ENCODE assay signal across 23 cellular contexts in the genomic region with DNA sequence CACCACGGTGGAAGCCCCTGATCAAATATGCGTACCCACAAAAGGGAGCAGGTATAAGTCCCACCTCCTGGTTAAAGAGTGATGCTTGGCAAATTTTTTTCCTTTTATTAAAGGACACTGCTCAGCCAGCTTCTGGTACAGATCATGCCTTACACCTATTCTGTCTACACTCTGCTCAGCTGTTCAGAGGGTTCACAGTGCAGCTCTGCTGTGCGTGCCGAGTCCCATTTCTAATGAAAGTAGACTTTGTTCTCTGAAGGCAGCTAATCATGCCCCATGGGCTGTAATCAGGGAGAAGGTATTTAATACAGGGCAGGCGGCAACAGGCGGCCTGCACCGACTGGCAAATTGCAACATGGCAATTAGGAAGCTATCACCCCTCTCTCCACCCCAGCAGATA. TPM values are rescaled to one million over a fixed set of nuclear protein-coding genes. Genes with fewer than 3 reads are reported as not detected.
A peak's percentile ranks its signal among the peaks of the same experiment; 100 is the strongest.
DNase-seq lines count a peak whose midpoint lies in the region; ATAC-seq and TF ChIP-seq lines count a peak whose summit lies in the region.
"Had no signal": no experiment of that assay in that cellular context is flagged by ENCODE, and none has a peak within 500 bp of the region (broad histone marks: within the 10 kb centered on the region; RNA-seq: fewer than 3 reads in every experiment).

No MANE protein-coding gene starts in this region.

- no peak for TF ChIP-seq POLR2A in esophagus squamous epithelium (IDR thresholded peaks at IDR 0.05)

- peaks cover 0 to 38% (median 3%) of the 10 kb centered on the region in 3 donors for H3K36me3 Mint-ChIP-seq in CD8-positive, alpha-beta memory T cell
- peaks cover 0 to 9% (median 0%) of the 10 kb centered on the region in 5 donors for H3K36me3 Mint-ChIP-seq in naive thymus-derived CD4-positive, alpha-beta T cell
- H3K36me3 Mint-ChIP-seq: naive B cell had no signal

- no peak for TF ChIP-seq CTCF in esophagus squamous epithelium (IDR thresholded peaks at IDR 0.05)

- H3K9me3 ChIP-seq in CD8-positive, alpha-beta memory T cell (ENCODE audit: low read length) = no peaks in the 10 kb centered on the region
- H3K9me3 ChIP-seq in esophagus squamous epithelium = no peaks in the 10 kb centered on the region
- H3K9me3 ChIP-seq in naive thymus-derived CD4-positive, alpha-beta T cell (ENCODE audit: control insufficient read depth in 2 of 3, low read length in 3 of 3) = no peaks in the 10 kb centered on the region
- H3K9me3 ChIP-seq: gastroesophageal sphincter, lower lobe of right lung had no signal

- H3K27me3 Mint-ChIP-seq in CD8-positive, alpha-beta memory T cell = no peaks in the 10 kb centered on the region
- H3K27me3 Mint-ChIP-seq in naive thymus-derived CD4-positive, alpha-beta T cell = no peaks in the 10 kb centered on the region
- H3K27me3 Mint-ChIP-seq: naive B cell had no signal

- H3K4me3 Mint-ChIP-seq in CD8-positive, alpha-beta memory T cell = peak overlapping the region in 3 of 7 donors; percentile 20 to 63 (median 42)
- H3K4me3 Mint-ChIP-seq in naive thymus-derived CD4-positive, alpha-beta T cell = peak overlapping the region in 5 of 10 donors; percentile 17 to 47 (median 22)
- H3K4me3 Mint-ChIP-seq: activated naive CD4-positive, alpha-beta T cell treated with anti-CD3 and anti-CD28 coated beads for 36 hours; naive B cell had no signal

- peaks cover 22% of the 10 kb centered on the region for H3K4me1 ChIP-seq in CD8-positive, alpha-beta memory T cell (ENCODE audit: insufficient read depth, low read length)
- peaks cover 5 to 47% (median 18%) of the 10 kb centered on the region in 3 donors for H3K4me1 ChIP-seq in esophagus squamous epithelium
- peaks cover 12 to 15% of the 10 kb centered on the region in 2 donors for H3K4me1 ChIP-seq in naive thymus-derived CD4-positive, alpha-beta T cell (ENCODE audit: control insufficient read depth in 2 of 2, insufficient read depth in 2 of 2, low read length in 2 of 2)

- no peak for ATAC-seq in naive thymus-derived CD4-positive, alpha-beta T cell
- no peak for ATAC-seq in HG02973 (IDR thresholded peaks at IDR 0.05; ENCODE audit: unreplicated experiment)
- ATAC-seq in GM21619 (IDR thresholded peaks at IDR 0.05; ENCODE audit: unreplicated experiment) = no peak
- ATAC-seq: gastroesophageal sphincter, lower lobe of right lung had no signal

- H3K4me3 ChIP-seq in CD8-positive, alpha-beta memory T cell (ENCODE audit: low read length) = no peak overlapping the region
- H3K4me3 ChIP-seq in esophagus squamous epithelium = no peak overlapping the region
- H3K4me3 ChIP-seq in naive thymus-derived CD4-positive, alpha-beta T cell (ENCODE audit: low read length) = no peak overlapping the region
- H3K4me3 ChIP-seq: coronary artery, gastroesophageal sphincter, lower lobe of right lung had no signal

- CTCF ChIA-PET in CD8-positive, alpha-beta memory T cell (lab: Charles Lee) = interaction anchor here (2.9 to 10.1 kb wide), 2 partner anchors 11 to 39 kb away, joined by 13 to 93 read pairs; a partner anchor contains a TSS
- CTCF ChIA-PET in naive thymus-derived CD4-positive, alpha-beta T cell (lab: Charles Lee) = interaction anchor here (1.2 to 1.7 kb wide), 2 partner anchors 14 to 29 kb away, joined by 3 to 4 read pairs; no protein-coding TSS in a partner anchor

- intact Hi-C loops in esophagus squamous epithelium (cut with DNase I) = no loop called here
- intact Hi-C loops in naive thymus-derived CD4-positive, alpha-beta T cell (cut with micrococcal nuclease) = no loop called here

- peak overlapping the region in 7 of 8 donors; percentile 23 to 88 (median 81) for H3K27ac Mint-ChIP-seq in CD8-positive, alpha-beta memory T cell
- peak overlapping the region in 7 of 9 donors; percentile 21 to 89 (median 45) for H3K27ac Mint-ChIP-seq in naive thymus-derived CD4-positive, alpha-beta T cell
- H3K27ac Mint-ChIP-seq: activated naive CD4-positive, alpha-beta T cell treated with anti-CD3 and anti-CD28 coated beads for 36 hours had no signal

- H3K36me3 ChIP-seq in CD8-positive, alpha-beta memory T cell (ENCODE audit: insufficient read depth, low read length) = peaks cover 6% of the 10 kb centered on the region
- H3K36me3 ChIP-seq in esophagus squamous epithelium = peaks cover 2 to 26% (median 7%) of the 10 kb centered on the region in 3 donors
- H3K36me3 ChIP-seq in naive thymus-derived CD4-positive, alpha-beta T cell (ENCODE audit: control insufficient read depth in 2 of 3, insufficient read depth in 3 of 3, low read length in 3 of 3) = peaks cover 0 to 34% (median 0%) of the 10 kb centered on the region in 3 experiments

- POLR2A ChIA-PET in CD8-positive, alpha-beta memory T cell (lab: Charles Lee) = interaction anchor here (0.8 to 1.9 kb wide), 2 partner anchors 16 kb away, joined by 6 to 14 read pairs; a partner anchor contains a TSS
- POLR2A ChIA-PET in naive thymus-derived CD4-positive, alpha-beta T cell (lab: Charles Lee) = interaction anchor here (0.8 to 1.5 kb wide), 2 partner anchors 17 to 66 kb away, joined by 3 read pairs; a partner anchor contains a TSS

- no peaks in the 10 kb centered on the region for H3K9me3 Mint-ChIP-seq in CD8-positive, alpha-beta memory T cell
- H3K9me3 Mint-ChIP-seq in naive thymus-derived CD4-positive, alpha-beta T cell = no peaks in the 10 kb centered on the region
- H3K9me3 Mint-ChIP-seq: activated naive CD4-positive, alpha-beta T cell treated with anti-CD3 and anti-CD28 coated beads for 36 hours; naive B cell had no signal

- 39 to 63% methylated on average over 6 of the region's 7 CpGs for WGBS in esophagus squamous epithelium, 2 donors

- H3K4me1 Mint-ChIP-seq in CD8-positive, alpha-beta memory T cell = peaks cover 26 to 52% (median 34%) of the 10 kb centered on the region in 3 donors
- peaks cover 15 to 46% (median 35%) of the 10 kb centered on the region in 7 donors for H3K4me1 Mint-ChIP-seq in naive thymus-derived CD4-positive, alpha-beta T cell

- H3K27ac ChIP-seq in CD8-positive, alpha-beta memory T cell (ENCODE audit: low read depth, low read length) = no peak overlapping the region
- H3K27ac ChIP-seq in esophagus squamous epithelium = peak overlapping the region in 3 of 4 donors; percentile 1 to 69 (median 28)
- peak overlapping the region; percentile 3 for H3K27ac ChIP-seq in naive thymus-derived CD4-positive, alpha-beta T cell (ENCODE audit: low read depth, low read length)
- H3K27ac ChIP-seq: coronary artery, gastroesophageal sphincter, lower lobe of right lung had no signal

- DNase-seq in CD8-positive, alpha-beta memory T cell = no peak
- DNase-seq in SK-MEL-5 (ENCODE audit: low read depth, low spot score) (peak; percentile 34), esophagus squamous epithelium (lab: John Stamatoyannopoulos, UW) (no peak), AG08396 (ENCODE audit: low spot score) (no peak)
- no peak for DNase-seq in naive thymus-derived CD4-positive, alpha-beta T cell
- DNase-seq: activated naive CD4-positive, alpha-beta T cell treated with anti-CD3 and anti-CD28 coated beads for 36 hours; AML-193; Kasumi-1; lower lobe of right lung; naive B cell; NCI-H1092 treated with DMSO at 0.1 percent for 48 hours; NCI-H2107; NCI-H524; SHP77; stimulated activated CD4-positive, alpha-beta T cell treated with anti-CD3 and anti-CD28 coated beads, Interleukin-4, amount 100 ng/mL, for 24 hours; T1000 had no signal

- H3K27me3 ChIP-seq in CD8-positive, alpha-beta memory T cell (ENCODE audit: insufficient read depth, low read length, poor library complexity, severe bottlenecking) = no peaks in the 10 kb centered on the region
- H3K27me3 ChIP-seq in esophagus squamous epithelium = peaks cover 0 to 33% (median 0%) of the 10 kb centered on the region in 4 donors
- no peaks in the 10 kb centered on the region for H3K27me3 ChIP-seq in naive thymus-derived CD4-positive, alpha-beta T cell (ENCODE audit: control insufficient read depth in 2 of 2, insufficient read depth in 2 of 2, low read length in 2 of 2)
- H3K27me3 ChIP-seq: gastroesophageal sphincter had no signal

- in situ Hi-C loops in SK-MEL-5 (cut with HindIII; ENCODE audit: low pct_unique_long_range_greater_than_20kb, low sequenced_read_pairs) = no loop called here

RNA-seq across cellular contexts. Expression of a gene that starts 16.3 kb away (rescaled TPM):
- under 1 TPM; 0.11 to 0.13 TPM for total RNA-seq in CD8-positive, alpha-beta memory T cell
- not detected for polyA plus RNA-seq in CD8-positive, alpha-beta memory T cell
- 0.42 and 0.64 TPM in 2 replicates for total RNA-seq in SK-MEL-5 (2014; rRNA removed; shearing (Covaris generic))
- 1.2 and 1.4 TPM in 2 replicates for polyA plus RNA-seq in SK-MEL-5 (2015; cell fraction: cytosol; rRNA removed)
- polyA plus RNA-seq in SK-MEL-5 (2015; cell fraction: nucleus; rRNA removed) = 0.49 and 0.54 TPM in 2 replicates
- under 1 TPM in 3 of 4 donors, not detected in 1; 0.38 to 0.83 (median 0.64) TPM for total RNA-seq in esophagus squamous epithelium
- under 1 TPM; 0.22 to 0.84 (median 0.46) TPM for total RNA-seq in naive thymus-derived CD4-positive, alpha-beta T cell
- polyA plus RNA-seq in naive thymus-derived CD4-positive, alpha-beta T cell = not detected
- total RNA-seq: epithelial cell of proximal tubule, H7 had no signal

RNA-seq across cellular contexts. Expression of a gene that starts 16.5 kb away (rescaled TPM):
- total RNA-seq in CD8-positive, alpha-beta memory T cell = 10 to 100 TPM; 48.8 to 49.1 TPM
- 11.8 TPM for polyA plus RNA-seq in CD8-positive, alpha-beta memory T cell
- 12.4 and 18.2 TPM in 2 replicates for total RNA-seq in SK-MEL-5 (2014; rRNA removed; shearing (Covaris generic))
- polyA plus RNA-seq in SK-MEL-5 (2015; cell fraction: cytosol; rRNA removed) = 30.2 and 45.6 TPM in 2 replicates
- 82.9 and 95.0 TPM in 2 replicates for polyA plus RNA-seq in SK-MEL-5 (2015; cell fraction: nucleus; rRNA removed)
- total RNA-seq in esophagus squamous epithelium = 10 to 100 TPM in 3 of 4 donors, 1 to 10 TPM in 1; 9.5 to 20.2 (median 10.9) TPM
- total RNA-seq in naive thymus-derived CD4-positive, alpha-beta T cell = 10 to 100 TPM; 29.2 to 55.2 (median 33.5) TPM
- 10 to 100 TPM in 1 of 2 donors, 1 to 10 TPM in 1; 8.2 to 10.9 TPM for polyA plus RNA-seq in naive thymus-derived CD4-positive, alpha-beta T cell

RNA-seq across cellular contexts. Expression of a gene that starts 22.9 kb away (rescaled TPM):
- 10 to 100 TPM; 48.9 to 49.1 TPM for total RNA-seq in CD8-positive, alpha-beta memory T cell
- polyA plus RNA-seq in CD8-positive, alpha-beta memory T cell = 86.5 TPM
- total RNA-seq in SK-MEL-5 (2014; rRNA removed; shearing (Covaris generic)) = 156 and 160 TPM in 2 replicates
- 184 and 234 TPM in 2 replicates for polyA plus RNA-seq in SK-MEL-5 (2015; cell fraction: cytosol; rRNA removed)
- 108 and 164 TPM in 2 replicates for polyA plus RNA-seq in SK-MEL-5 (2015; cell fraction: nucleus; rRNA removed)
- total RNA-seq in esophagus squamous epithelium = 10 to 100 TPM; 50.5 to 73.5 (median 71.8) TPM
- 10 to 100 TPM; 54.4 to 75.9 (median 67.3) TPM for total RNA-seq in naive thymus-derived CD4-positive, alpha-beta T cell
- polyA plus RNA-seq in naive thymus-derived CD4-positive, alpha-beta T cell = 10 to 100 TPM; 68.3 to 74.5 TPM

RNA-seq across cellular contexts. Expression of a gene that starts 23.1 kb away (rescaled TPM):
- 100 to 1,000 TPM; 122 to 124 TPM for total RNA-seq in CD8-positive, alpha-beta memory T cell
- polyA plus RNA-seq in CD8-positive, alpha-beta memory T cell = 19.6 TPM
- total RNA-seq in SK-MEL-5 (2014; rRNA removed; shearing (Covaris generic)) = 45.3 and 47.5 TPM in 2 replicates
- polyA plus RNA-seq in SK-MEL-5 (2015; cell fraction: cytosol; rRNA removed) = 30.3 and 33.4 TPM in 2 replicates
- 162 and 166 TPM in 2 replicates for polyA plus RNA-seq in SK-MEL-5 (2015; cell fraction: nucleus; rRNA removed)
- total RNA-seq in esophagus squamous epithelium = 10 to 100 TPM; 14.7 to 34.3 (median 25.9) TPM
- total RNA-seq in naive thymus-derived CD4-positive, alpha-beta T cell = 10 to 100 TPM; 36.3 to 61.1 (median 40.9) TPM
- 10 to 100 TPM; 13.1 to 29.2 TPM for polyA plus RNA-seq in naive thymus-derived CD4-positive, alpha-beta T cell

RNA-seq across cellular contexts. Expression of a gene that starts 38.5 kb away (rescaled TPM):
- 1 to 10 TPM; 1.9 TPM for total RNA-seq in CD8-positive, alpha-beta memory T cell
- 1.4 TPM for polyA plus RNA-seq in CD8-positive, alpha-beta memory T cell
- total RNA-seq in SK-MEL-5 (2014; rRNA removed; shearing (Covaris generic)) = 0.48 and 0.83 TPM in 2 replicates
- 0.62 and 0.86 TPM in 2 replicates for polyA plus RNA-seq in SK-MEL-5 (2015; cell fraction: cytosol; rRNA removed)
- polyA plus RNA-seq in SK-MEL-5 (2015; cell fraction: nucleus; rRNA removed) = 1.5 and 1.6 TPM in 2 replicates
- total RNA-seq in esophagus squamous epithelium = 10 to 100 TPM in 2 of 4 donors, 1 to 10 TPM in 2; 8.3 to 24.8 (median 12.6) TPM
- 1 to 10 TPM in 1 of 5 experiments, under 1 TPM in 4; 0.30 to 1.6 (median 0.53) TPM for total RNA-seq in naive thymus-derived CD4-positive, alpha-beta T cell
- 1 to 10 TPM in 1 of 2 donors, under 1 TPM in 1; 0.74 to 1.0 TPM for polyA plus RNA-seq in naive thymus-derived CD4-positive, alpha-beta T cell
- total RNA-seq: subcutaneous adipose tissue had no signal
